ENCODE assay signal across 8 cellular contexts in the genomic region with DNA sequence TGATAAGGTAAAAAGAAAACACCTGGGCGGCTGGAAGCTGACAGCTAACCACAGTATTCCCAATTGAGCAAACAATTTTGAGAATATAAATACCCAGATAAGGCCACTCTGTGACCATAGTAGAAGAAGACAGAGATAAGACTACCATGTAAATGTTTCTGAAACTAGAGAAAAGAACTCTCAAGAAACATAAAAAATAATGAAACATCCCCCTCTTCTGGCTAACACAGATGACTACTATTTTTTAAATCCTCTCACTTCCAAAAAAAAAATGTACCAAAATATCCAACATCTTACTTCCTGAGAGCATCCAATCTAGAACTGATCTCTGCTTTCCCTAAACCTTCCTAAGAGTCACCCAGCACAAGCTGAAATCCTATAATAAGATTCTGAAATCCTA.
DNase-seq lines count a peak whose midpoint lies in the region; ATAC-seq and TF ChIP-seq lines count a peak whose summit lies in the region.
"Had no signal": no experiment of that assay in that cellular context is flagged by ENCODE, and none has a peak within 500 bp of the region (broad histone marks: within the 10 kb centered on the region; RNA-seq: fewer than 3 reads in every experiment).

No MANE protein-coding gene starts in this region.

- H3K4me2 ChIP-seq in osteoblast (ENCODE audit: insufficient read depth, low read length): no peak overlapping the region

- no peak overlapping the region for H2AFZ ChIP-seq in osteoblast (ENCODE audit: low read length)

- no peaks in the 10 kb centered on the region for H3K9me3 ChIP-seq in osteoblast (ENCODE audit: low read depth, low read length)

- no peaks in the 10 kb centered on the region for H3K4me1 ChIP-seq in osteoblast (ENCODE audit: insufficient read depth, low read length)

- TF ChIP-seq CTCF in GM12873 (IDR thresholded peaks at IDR 0.05; ENCODE audit: insufficient read depth, low read depth, low read length, missing control alignments) (peak; percentile 12), choroid plexus epithelial cell (conservative IDR thresholded peaks at IDR 0.05; ENCODE audit: low read depth, low read length) (peak; percentile 44), osteoblast (IDR thresholded peaks at IDR 0.05; ENCODE audit: extremely low read depth, low read depth, low read length) (peak; percentile 37)

- H3K79me2 ChIP-seq in osteoblast (ENCODE audit: insufficient read depth, low read length): no peaks in the 10 kb centered on the region

- no peaks in the 10 kb centered on the region for H4K20me1 ChIP-seq in osteoblast (ENCODE audit: insufficient read depth, low read length)

- H3K4me3 ChIP-seq in choroid plexus epithelial cell (ENCODE audit: low read depth, low read length) (no peak overlapping the region), osteoblast (ENCODE audit: insufficient read depth, low read length) (no peak overlapping the region)

- no peak overlapping the region for H3K27ac ChIP-seq in osteoblast (ENCODE audit: low read depth, low read length)

- H3K36me3 ChIP-seq in osteoblast (ENCODE audit: insufficient read depth, low read length): no peaks in the 10 kb centered on the region

- H3K27me3 ChIP-seq in osteoblast (ENCODE audit: insufficient read depth, low read length): no peaks in the 10 kb centered on the region

- DNase-seq in NCI-H2171 (lab: John Stamatoyannopoulos, UW): peak; percentile 1
- DNase-seq in choroid plexus epithelial cell (ENCODE audit: low read depth): peak; percentile 57
- no peak for DNase-seq in osteoblast (ENCODE audit: insufficient read length, low spot score, missing footprints)
- DNase-seq in GDM1 (lab: John Stamatoyannopoulos, UW): no peak
- DNase-seq: activated CD4-positive, alpha-beta T cell treated with anti-CD3 and anti-CD28 coated beads for 4 hours had no signal

- no peak for ATAC-seq in HG03025 (IDR thresholded peaks at IDR 0.05; ENCODE audit: low FRiP score, unreplicated experiment)
- ATAC-seq in HG03457 (IDR thresholded peaks at IDR 0.05; ENCODE audit: unreplicated experiment): no peak

Comparison
In these comparisons a context has a peak if more than half of its experiments do, and no peak if none do; other contexts are left out.
1. DNase-seq: peak in NCI-H2171 (single experiment) and choroid plexus epithelial cell (single experiment); none in osteoblast (single experiment) and GDM1 (single experiment).
2. Peak in every context shown above with its lines, with median percentiles within 50 percentile points of each other: CTCF ChIP-seq.